ENCODE assay signal across 8 cellular contexts in the genomic region with DNA sequence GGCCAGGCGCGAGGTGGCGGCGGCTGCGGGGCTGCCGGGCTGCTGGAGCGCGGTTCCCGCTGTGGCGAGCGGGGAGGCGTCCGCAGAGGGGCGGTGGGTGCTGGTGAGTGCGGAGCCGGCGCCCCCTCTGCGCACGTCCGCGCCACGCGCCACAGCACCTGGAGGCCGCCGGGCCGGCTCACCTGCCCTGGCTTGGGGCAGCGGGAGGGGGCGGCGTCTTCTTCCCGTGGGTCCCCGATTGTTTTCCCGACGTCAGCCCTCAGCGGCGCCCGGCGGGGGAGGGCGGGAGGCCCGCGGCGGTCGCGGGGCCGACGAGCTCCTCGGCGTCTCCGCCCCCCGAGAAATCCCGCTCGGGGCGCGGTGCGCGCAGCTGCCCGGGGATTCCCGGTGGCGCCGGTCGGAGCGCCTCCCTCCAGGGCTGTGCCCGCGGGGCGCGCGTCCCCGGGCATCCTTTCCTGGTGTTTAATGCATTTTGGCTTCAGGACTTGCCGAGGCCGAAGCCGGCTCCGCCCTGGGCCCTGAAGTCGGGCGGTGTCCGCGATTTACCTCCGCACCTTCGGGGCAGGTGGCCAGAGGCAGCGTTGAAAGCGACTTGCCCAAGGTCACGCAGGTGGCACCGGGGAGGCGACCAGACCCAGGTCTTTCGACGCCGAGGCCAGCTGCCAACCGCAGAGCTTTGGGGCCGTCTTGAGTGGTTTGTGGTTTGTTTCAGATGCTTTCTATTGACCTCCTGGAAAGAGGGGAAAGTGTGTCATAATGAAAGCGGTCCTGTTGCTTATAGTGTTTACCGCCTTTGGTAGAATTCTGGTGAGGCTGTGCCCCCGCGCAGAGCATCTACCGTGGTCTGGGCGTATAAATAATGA. TPM values are rescaled to one million over a fixed set of nuclear protein-coding genes. Genes with fewer than 3 reads are reported as not detected.
DNase-seq lines count a peak whose midpoint lies in the region; ATAC-seq and TF ChIP-seq lines count a peak whose summit lies in the region.

No MANE protein-coding gene starts in this region.

- peaks cover 24% of the 10 kb centered on the region for H3K4me1 Mint-ChIP-seq in neural crest cell
- H3K4me1 Mint-ChIP-seq in stimulated activated naive CD8-positive, alpha-beta T cell treated with anti-CD3 and anti-CD28 coated beads, Interleukin-15, Interleukin-2, amounts not matched to agents 100 ng/mL and 50 ng/mL, for 24 hours (ENCODE audit: low read depth), result peaks cover 59% of the 10 kb centered on the region

- no peak for TF ChIP-seq CTCF in fibroblast of the aortic adventitia (IDR thresholded peaks at IDR 0.05; ENCODE audit: insufficient read depth, low read length)
- TF ChIP-seq CTCF in neural crest cell (conservative IDR thresholded peaks at IDR 0.05), result no peak

- H3K36me3 Mint-ChIP-seq in neural crest cell (ENCODE audit: low read depth), result peaks cover under 1% of the 10 kb centered on the region
- peaks cover 11% of the 10 kb centered on the region for H3K36me3 Mint-ChIP-seq in stimulated activated naive CD8-positive, alpha-beta T cell treated with anti-CD3 and anti-CD28 coated beads, Interleukin-15, Interleukin-2, amounts not matched to agents 100 ng/mL and 50 ng/mL, for 24 hours (ENCODE audit: low read depth)

- DNase-seq in Ammon's horn (ENCODE audit: low spot score), result peak; percentile 35
- peak; percentile 92 for DNase-seq in activated effector memory CD4-positive, alpha-beta T cell treated with anti-CD3 and anti-CD28 coated beads, Interleukin-2, amount 50 U/mL, for 16 hours
- peak; percentile 39 for DNase-seq in fibroblast of the aortic adventitia (ENCODE audit: low read depth)
- peak; percentile 33 for DNase-seq in neural crest cell (ENCODE audit: low read depth, low spot score)

- H3K27ac Mint-ChIP-seq in neural crest cell (ENCODE audit: unreplicated experiment), result peak overlapping the region; percentile 82
- peak overlapping the region; percentile 97 for H3K27ac Mint-ChIP-seq in stimulated activated naive CD8-positive, alpha-beta T cell treated with anti-CD3 and anti-CD28 coated beads, Interleukin-15, Interleukin-2, amounts not matched to agents 100 ng/mL and 50 ng/mL, for 24 hours

- peak overlapping the region; percentile 97 for H3K4me3 Mint-ChIP-seq in neural crest cell
- H3K4me3 Mint-ChIP-seq in stimulated activated naive CD8-positive, alpha-beta T cell treated with anti-CD3 and anti-CD28 coated beads, Interleukin-15, Interleukin-2, amounts not matched to agents 100 ng/mL and 50 ng/mL, for 24 hours, result peak overlapping the region; percentile 91

- peak; percentile 69 for ATAC-seq in GM18909 (IDR thresholded peaks at IDR 0.05; ENCODE audit: poor library complexity, unreplicated experiment)
- peak; percentile 44 for ATAC-seq in HG03139 (IDR thresholded peaks at IDR 0.05; ENCODE audit: unreplicated experiment)

- H3K9me3 Mint-ChIP-seq in neural crest cell, result no peaks in the 10 kb centered on the region
- peaks cover 1% of the 10 kb centered on the region for H3K9me3 Mint-ChIP-seq in stimulated activated naive CD8-positive, alpha-beta T cell treated with anti-CD3 and anti-CD28 coated beads, Interleukin-15, Interleukin-2, amounts not matched to agents 100 ng/mL and 50 ng/mL, for 24 hours

- H3K27me3 Mint-ChIP-seq in neural crest cell (ENCODE audit: low read depth), result peaks cover 14% of the 10 kb centered on the region
- H3K27me3 Mint-ChIP-seq in stimulated activated naive CD8-positive, alpha-beta T cell treated with anti-CD3 and anti-CD28 coated beads, Interleukin-15, Interleukin-2, amounts not matched to agents 100 ng/mL and 50 ng/mL, for 24 hours, result peaks cover 25% of the 10 kb centered on the region

- H3K4me3 ChIP-seq in fibroblast of the aortic adventitia (ENCODE audit: low read depth, low read length), result peak overlapping the region; percentile 75

TF ChIP-seq in PFSK-1, 5 proteins besides CTCF, POLR2A, EP300 and RAD21:
- peak; percentile 7 for TF ChIP-seq FOXP2 (optimal IDR thresholded peaks at IDR 0.05; ENCODE audit: borderline replicate concordance, extremely low read depth, extremely low read length, insufficient read depth)
- no peak for TF ChIP-seq TAF1 (IDR thresholded peaks at IDR 0.05; ENCODE audit: borderline replicate concordance, insufficient read depth, low read length)

RNA-seq across cellular contexts. Expression of a gene that starts 0.6 kb away (rescaled TPM):
- polyA plus RNA-seq in PFSK-1 (2012; ENCODE audit: insufficient read length, low read depth), result 22.5 TPM
- total RNA-seq in fibroblast of the aortic adventitia (ENCODE audit: low replicate concordance), result 16.5 and 29.8 TPM in 2 replicates
- 20.6 and 21.7 TPM in 2 replicates for total RNA-seq in neural crest cell

Comparison
In these comparisons a context has a peak if more than half of its experiments do, and no peak if none do; other contexts are left out.
1. Peak in every context shown above with its lines: DNase-seq, ATAC-seq and H3K4me3 ChIP-seq.
2. DNase-seq: peak in every context shown above with its lines; median percentile 92 in activated effector memory CD4-positive, alpha-beta T cell treated with anti-CD3 and anti-CD28 coated beads, Interleukin-2, amount 50 U/mL, for 16 hours; 39 in fibroblast of the aortic adventitia; 35 in Ammon's horn; 33 in neural crest cell.